In genomic region chr11:99066609-99067008, GRCh38 we compare ENCODE assay signal across 20 cellular contexts. TPM values are rescaled to one million over a fixed set of nuclear protein-coding genes. Genes with fewer than 3 reads are reported as not detected.
A peak's percentile ranks its signal among the peaks of the same experiment; 100 is the strongest.
DNase-seq lines count a peak whose midpoint lies in the region; ATAC-seq, FAIRE-seq and TF ChIP-seq lines count a peak whose summit lies in the region.
"Had no signal": no experiment of that assay in that cellular context is flagged by ENCODE, and none has a peak within 500 bp of the region (broad histone marks: within the 10 kb centered on the region; RNA-seq: fewer than 3 reads in every experiment).

No MANE protein-coding gene starts in this region.

- no peak overlapping the region for H3K14ac ChIP-seq in H1 (ENCODE audit: insufficient read length)

- H3K56ac ChIP-seq in H1 (replicated peaks; ENCODE audit: insufficient read length, low read depth, low read length) = no peak overlapping the region

- CTCF ChIA-PET in H1 (lab: Charles Lee; ENCODE audit: partially characterized antibody) (no interaction called here), OCI-LY7 (lab: Charles Lee; ENCODE audit: unreplicated experiment) (no interaction called here)

- no peak overlapping the region for H2AK5ac ChIP-seq in H1 (ENCODE audit: low read depth, low read length)

- H4K8ac ChIP-seq in H1 (ENCODE audit: extremely low read depth, insufficient read depth, low read length) = no peak overlapping the region

- H3K18ac ChIP-seq in H1 (ENCODE audit: extremely low read depth, low read length) = no peak overlapping the region

- no peak overlapping the region for H2BK120ac ChIP-seq in H1 (replicated peaks; ENCODE audit: low read depth, low read length)

- H3K23me2 ChIP-seq in H1 (ENCODE audit: low read depth, low read length) = no peaks in the 10 kb centered on the region

- H2BK5ac ChIP-seq in H1 (ENCODE audit: low read depth, low read length) = no peak overlapping the region

- no peak for TF ChIP-seq EP300 in H1 (IDR thresholded peaks at IDR 0.05; ENCODE audit: borderline replicate concordance in 1 of 2, low read depth in 2 of 2, low read length in 2 of 2)
- no peak for TF ChIP-seq EP300 in tibial nerve (IDR thresholded peaks at IDR 0.05)

- POLR2A ChIA-PET in H1 (lab: Charles Lee; ENCODE audit: partially characterized antibody) (no interaction called here), OCI-LY7 (lab: Charles Lee) (interaction anchor here (0.7 kb wide), 1 partner anchor 14 kb away, joined by 3 read pairs; no protein-coding TSS in a partner anchor)

- no peak overlapping the region for H3K9ac ChIP-seq in HUES64 (ENCODE audit: low read depth, low read length)
- H3K9ac ChIP-seq in H1 (replicated peaks in 1 of 4; ENCODE audit: extremely low read depth in 1 of 4, low read depth in 3 of 4, low read length in 3 of 4) = no peak overlapping the region

- TF ChIP-seq POLR2A in H1 (IDR thresholded peaks at IDR 0.05; ENCODE audit: control extremely low read depth in 1 of 2, low read depth in 2 of 2, low read length in 2 of 2) (no peak), tibial nerve (IDR thresholded peaks at IDR 0.05) (no peak)

- H3K4me1 ChIP-seq in ACC112 (ENCODE audit: control insufficient read depth, insufficient read depth, low read length, unreplicated experiment) (peaks cover 13% of the 10 kb centered on the region), HUES64 (ENCODE audit: insufficient read depth, low read length) (peaks cover 39% of the 10 kb centered on the region), H1 (replicated peaks in 1 of 4; ENCODE audit: control insufficient read depth in 3 of 4, insufficient read depth in 4 of 4, low read length in 3 of 4) (peaks cover 0 to 7% (median under 1%) of the 10 kb centered on the region in 4 experiments; a peak in 4 of 7 replicates), tibial nerve (peaks cover 0 to 4% (median 0%) of the 10 kb centered on the region in 4 donors), OCI-LY7 (ENCODE audit: insufficient read depth, low read length, poor library complexity, severe bottlenecking) (no peaks in the 10 kb centered on the region)
- H3K4me1 ChIP-seq: A549, Caco-2 had no signal

- H3K9me3 ChIP-seq in HUES64 (ENCODE audit: insufficient read depth, low read depth, low read length) (no peaks in the 10 kb centered on the region), H1 (ENCODE audit: insufficient read depth in 2 of 2, low read depth in 1 of 2, low read length in 1 of 2) (no peaks in the 10 kb centered on the region), tibial nerve (no peaks in the 10 kb centered on the region), OCI-LY7 (ENCODE audit: low read length) (no peaks in the 10 kb centered on the region)
- H3K9me3 ChIP-seq: A549, Caco-2 had no signal

- H3K9me2 ChIP-seq in OCI-LY7 (ENCODE audit: insufficient read depth, low read length) = no peaks in the 10 kb centered on the region

- H3K36me3 ChIP-seq in ACC112 (ENCODE audit: insufficient read depth, low read length) = no peaks in the 10 kb centered on the region
- no peaks in the 10 kb centered on the region for H3K36me3 ChIP-seq in HUES64 (ENCODE audit: insufficient read depth, low read length)
- H3K36me3 ChIP-seq in H1 (ENCODE audit: control insufficient read depth in 2 of 4, insufficient read depth in 4 of 4, low read length in 3 of 4) = no peaks in the 10 kb centered on the region
- no peaks in the 10 kb centered on the region for H3K36me3 ChIP-seq in tibial nerve
- no peaks in the 10 kb centered on the region for H3K36me3 ChIP-seq in OCI-LY7 (ENCODE audit: insufficient read depth, low read length)

- H3K27ac ChIP-seq in ACC112 (ENCODE audit: low read depth, low read length) (no peak overlapping the region), HUES64 (ENCODE audit: low read depth, low read length) (0 out of 2 replicates have a peak overlapping the region, but pooled peaks have one; percentile 10), H1 (ENCODE audit: low read depth, low read length) (no peak overlapping the region), tibial nerve (no peak overlapping the region), OCI-LY7 (ENCODE audit: low read depth, low read length, poor library complexity, severe bottlenecking) (no peak overlapping the region)
- H3K27ac ChIP-seq: A549 had no signal

- DNase-seq in NCI-H69 (lab: John Stamatoyannopoulos, UW) (peak; percentile 92), H1 (ENCODE audit: low read depth in 1 of 2, low spot score in 2 of 2) (peak in 1 of 2 experiments; percentile 10), tibial nerve (ENCODE audit: low spot score in 2 of 2) (no peak), OCI-LY7 (ENCODE audit: low spot score) (no peak), cerebellar cortex (ENCODE audit: low spot score) (no peak)
- DNase-seq: Caco-2; KG1; NCI-H1694; NCI-H2171 treated with DMSO at 0.1 percent for 48 hours; NCI-H510A treated with DMSO at 0.1 percent for 48 hours; NK-92 treated with Interleukin-12 subunit alpha and Interleukin-12 subunit beta, amount 100 ng/mL, for 24 hours; RPMI8226; SIG-M5; T-helper 2 cell had no signal

- peak; percentile 7 for FAIRE-seq in H1 (lab: Jason Lieb, UNC)
- FAIRE-seq: A549 had no signal

- no peak overlapping the region for H3K4me2 ChIP-seq in H1 (ENCODE audit: insufficient read depth in 1 of 2, low read depth in 2 of 2, low read length in 2 of 2)
- H3K4me2 ChIP-seq in OCI-LY7 (ENCODE audit: low read length) = no peak overlapping the region
- H3K4me2 ChIP-seq: A549 had no signal

- no peak overlapping the region for H3K4ac ChIP-seq in H1 (replicated peaks; ENCODE audit: insufficient read length, low read depth, low read length)

- H3K79me2 ChIP-seq in ACC112 (ENCODE audit: control insufficient read depth, insufficient read depth, low read length, unreplicated experiment) (no peaks in the 10 kb centered on the region), H1 (ENCODE audit: control insufficient read depth in 1 of 2, insufficient read depth in 2 of 2, low read length in 2 of 2) (no peaks in the 10 kb centered on the region), OCI-LY7 (ENCODE audit: insufficient read depth, low read depth, low read length) (no peaks in the 10 kb centered on the region)

- H4K91ac ChIP-seq in H1 (replicated peaks; ENCODE audit: insufficient read length, low read length) = no peak overlapping the region

- intact Hi-C loops in OCI-LY7 (cut with micrococcal nuclease; ENCODE audit: unreplicated experiment) = no loop called here

- no peak for TF ChIP-seq CTCF in H1 (IDR thresholded peaks at IDR 0.05; ENCODE audit: control extremely low read depth in 1 of 3, insufficient read depth in 1 of 3, low read depth in 1 of 3, low read length in 3 of 3)
- no peak for TF ChIP-seq CTCF in tibial nerve (IDR thresholded peaks at IDR 0.05)
- no peak for TF ChIP-seq CTCF in OCI-LY7 (conservative IDR thresholded peaks at IDR 0.05; ENCODE audit: low read length)

- H2AFZ ChIP-seq in ACC112 (ENCODE audit: low read length, unreplicated experiment) (peak overlapping the region; percentile 11), H1 (ENCODE audit: low read length) (no peak overlapping the region), OCI-LY7 (ENCODE audit: low read length) (no peak overlapping the region)

- no peaks in the 10 kb centered on the region for H4K20me1 ChIP-seq in H1 (replicated peaks in 1 of 2; ENCODE audit: control insufficient read depth in 1 of 2, insufficient read depth in 2 of 2, low read length in 2 of 2)
- H4K20me1 ChIP-seq in OCI-LY7 (ENCODE audit: insufficient read depth, low read length) = no peaks in the 10 kb centered on the region

- no peaks in the 10 kb centered on the region for H3K79me1 ChIP-seq in H1 (ENCODE audit: low read depth, low read length)

- BruUV-seq in OCI-LY7 (replicated peaks; lab: Mats Ljungman, UMichigan) = no TSS peak

- H3K27me3 ChIP-seq in ACC112 (ENCODE audit: insufficient read depth, low read length) = no peaks in the 10 kb centered on the region
- no peaks in the 10 kb centered on the region for H3K27me3 ChIP-seq in HUES64 (ENCODE audit: insufficient read depth, low read length)
- no peaks in the 10 kb centered on the region for H3K27me3 ChIP-seq in H1 (replicated peaks in 1 of 4; ENCODE audit: control insufficient read depth in 3 of 4, extremely low read depth in 1 of 4, insufficient read depth in 3 of 4, low read length in 3 of 4)
- H3K27me3 ChIP-seq in tibial nerve = no peaks in the 10 kb centered on the region

- H2BK12ac ChIP-seq in H1 (ENCODE audit: low read depth, low read length) = no peak overlapping the region

- H2BK20ac ChIP-seq in H1 (ENCODE audit: low read length) = no peak overlapping the region

- 35% methylated on average over 2 of the region's 2 CpGs for WGBS in HUES64
- WGBS in H1 (ENCODE audit: extremely low coverage in 1 of 2, insufficient coverage in 1 of 2, insufficient read length in 1 of 2, insufficient replicate concordance in 2 of 2, low coverage in 1 of 2, low lambda C conversion rate in 2 of 2, missing lambda C conversion rate in 1 of 2), 2 experiments = 51% methylated on average over 2 of the region's 2 CpGs; no CpG with 5 or more reads in 1 of the 2 experiments
- 70 to 75% methylated on average over 2 of the region's 2 CpGs for WGBS in tibial nerve, 2 donors

- TF ChIP-seq RAD21 in H1 (IDR thresholded peaks at IDR 0.05 in 1 of 2, conservative IDR thresholded peaks at IDR 0.05 in 1 of 2; ENCODE audit: low read depth in 2 of 2, low read length in 2 of 2) = no peak

- no peak overlapping the region for H2BK15ac ChIP-seq in H1 (ENCODE audit: low read length)

- no peak for ATAC-seq in GM18909 (IDR thresholded peaks at IDR 0.05; ENCODE audit: poor library complexity, unreplicated experiment)
- ATAC-seq: A549, HCT116 had no signal

- no peak overlapping the region for H4K5ac ChIP-seq in H1 (ENCODE audit: insufficient read length, low read depth, low read length)

- no peak overlapping the region for H3K23ac ChIP-seq in H1 (ENCODE audit: insufficient read length)

- H3K4me3 ChIP-seq in ACC112 (ENCODE audit: low read depth, low read length) (no peak overlapping the region), HUES64 (ENCODE audit: low read length) (no peak overlapping the region), H1 (ENCODE audit: extremely low read depth in 1 of 4, insufficient read depth in 2 of 4, low read depth in 3 of 4, low read length in 4 of 4) (no peak overlapping the region), tibial nerve (no peak overlapping the region), OCI-LY7 (ENCODE audit: low read depth, low read length, poor library complexity, severe bottlenecking) (no peak overlapping the region)
- H3K4me3 ChIP-seq: A549 had no signal

RNA-seq across cellular contexts. Expression of gene CNTN5, which starts 45.9 kb away (rescaled TPM):
- polyA plus RNA-seq in HUES64 (2013, experiment 1 of 2) = 0.10 TPM
- polyA plus RNA-seq in HUES64 (2013, experiment 2 of 2) = 0.13 TPM
- 0.25 TPM in 1 of 2 replicates, not detected in the other for total RNA-seq in H1 (2021; fragmentation: NEBNext Ultra II Directional; extraction: Animal tissue kit (Norgen Biotek cat#: 25700))
- not detected in 2 replicates for polyA plus RNA-seq in H1 (2011; rRNA removed)
- not detected for polyA plus RNA-seq in H1 (2011; cell fraction: cytosol; rRNA removed)
- polyA plus RNA-seq in H1 (2011; cell fraction: nucleus; rRNA removed) = not detected
- polyA plus RNA-seq in H1 (2012, experiment 1 of 2) = 0.07 TPM in 1 of 4 replicates, not detected in the others
- polyA plus RNA-seq in H1 (2012, experiment 2 of 2) = not detected
- 0.12 TPM for polyA plus RNA-seq in H1 (2013, experiment 1 of 2)
- not detected for polyA plus RNA-seq in H1 (2013, experiment 2 of 2)
- polyA minus RNA-seq in H1 (2011; rRNA and poly(A)+ RNA removed) = not detected in 2 replicates
- polyA minus RNA-seq in H1 (2011; cell fraction: cytosol; rRNA and poly(A)+ RNA removed) = not detected
- not detected for polyA minus RNA-seq in H1 (2011; cell fraction: nucleus; rRNA and poly(A)+ RNA removed)
- under 1 TPM in 2 of 4 donors, not detected in 2; under 0.01 to 0.22 TPM for total RNA-seq in tibial nerve
- total RNA-seq in OCI-LY7 (2014; rRNA removed; shearing (Covaris generic)) = not detected in 2 replicates
- total RNA-seq in OCI-LY7 (2022) = not detected in 2 replicates
- polyA plus RNA-seq: CD14-positive monocyte had no signal
